Comparison of ENCODE assay signal across 11 cellular contexts in genomic region chr11:126919147-126919823, GRCh38.
DNase-seq lines count a peak whose midpoint lies in the region; ATAC-seq and TF ChIP-seq lines count a peak whose summit lies in the region.
"Had no signal": no experiment of that assay in that cellular context is flagged by ENCODE, and none has a peak within 500 bp of the region (broad histone marks: within the 10 kb centered on the region; RNA-seq: fewer than 3 reads in every experiment).

No MANE protein-coding gene starts in this region.

- TF ChIP-seq POLR2A in NB4 (IDR thresholded peaks at IDR 0.05; ENCODE audit: extremely low read depth, insufficient read length), result no peak

- peak; percentile 22 for DNase-seq in GM12864 (ENCODE audit: low read depth)
- DNase-seq in NB4 (ENCODE audit: low read depth), result peak; percentile 16
- no peak for DNase-seq in iPS-NIHi7 (ENCODE audit: extremely low spot score)
- no peak for DNase-seq in NCI-H226
- DNase-seq in naive thymus-derived CD8-positive, alpha-beta T cell, result no peak
- DNase-seq in coronary artery (ENCODE audit: low spot score), result no peak
- DNase-seq: AML-193; nucleus accumbens; stimulated activated CD4-positive, alpha-beta T cell treated with anti-CD3 and anti-CD28 coated beads, Interleukin-1b, Interleukin-23, amount 100 ng/mL, for 48 hours had no signal

- H3K4me3 ChIP-seq in GM12864 (ENCODE audit: low read depth, low read length) (no peak overlapping the region), NB4 (ENCODE audit: low read depth, low read length) (no peak overlapping the region), coronary artery (no peak overlapping the region)

- H3K36me3 Mint-ChIP-seq in naive thymus-derived CD8-positive, alpha-beta T cell, result no peaks in the 10 kb centered on the region

- no peak overlapping the region for H3K27ac ChIP-seq in coronary artery

- POLR2A ChIA-PET in naive thymus-derived CD8-positive, alpha-beta T cell (lab: Charles Lee), result no interaction called here

- no peak overlapping the region for H3K27ac Mint-ChIP-seq in naive thymus-derived CD8-positive, alpha-beta T cell

- ATAC-seq in GM19455 (IDR thresholded peaks at IDR 0.05; ENCODE audit: unreplicated experiment) (peak; percentile 58), HG02973 (IDR thresholded peaks at IDR 0.05; ENCODE audit: unreplicated experiment) (peak; percentile 51)
- ATAC-seq in naive thymus-derived CD8-positive, alpha-beta T cell, result no peak

- H3K4me1 Mint-ChIP-seq in naive thymus-derived CD8-positive, alpha-beta T cell, result no peaks in the 10 kb centered on the region

- peaks cover 3 to 8% (median 4%) of the 10 kb centered on the region in 5 donors for H3K27me3 Mint-ChIP-seq in naive thymus-derived CD8-positive, alpha-beta T cell

- no peak for TF ChIP-seq CTCF in GM12864 (IDR thresholded peaks at IDR 0.05; ENCODE audit: low read depth, low read length, missing control alignments)
- TF ChIP-seq CTCF in NB4 (IDR thresholded peaks at IDR 0.05; ENCODE audit: low read depth, low read length), result no peak
- no peak for TF ChIP-seq CTCF in coronary artery (IDR thresholded peaks at IDR 0.05)

- H3K9me3 Mint-ChIP-seq in naive thymus-derived CD8-positive, alpha-beta T cell, result peaks cover 0 to 3% (median 0%) of the 10 kb centered on the region in 9 donors

- no peak overlapping the region for H3K4me3 Mint-ChIP-seq in naive thymus-derived CD8-positive, alpha-beta T cell

Comparison
In these comparisons a context has a peak if more than half of its experiments do, and no peak if none do; other contexts are left out.
1. DNase-seq: peak in GM12864 (single experiment) and NB4 (single experiment); none in iPS-NIHi7 (single experiment), NCI-H226 (single experiment), naive thymus-derived CD8-positive, alpha-beta T cell (0 of 10) and coronary artery (single experiment).
2. ATAC-seq: peak in GM19455 (single experiment) and HG02973 (single experiment); none in naive thymus-derived CD8-positive, alpha-beta T cell (0 of 2).